In genomic region chr9:86843182-86843581, GRCh38 we compare ENCODE assay signal across 17 cellular contexts.
DNase-seq lines count a peak whose midpoint lies in the region; ATAC-seq and TF ChIP-seq lines count a peak whose summit lies in the region.
"Had no signal": no experiment of that assay in that cellular context is flagged by ENCODE, and none has a peak within 500 bp of the region (broad histone marks: within the 10 kb centered on the region; RNA-seq: fewer than 3 reads in every experiment).

No MANE protein-coding gene starts in this region.

- H3K79me1 ChIP-seq in IMR-90 (ENCODE audit: low read depth in 1 of 2, low read length in 2 of 2), result no peaks in the 10 kb centered on the region

- H4K91ac ChIP-seq in IMR-90 (ENCODE audit: insufficient read depth, low read depth, low read length), result no peak overlapping the region

- H3K36me3 ChIP-seq in IMR-90 (ENCODE audit: control insufficient read depth, insufficient read depth, low read length) (no peaks in the 10 kb centered on the region), mammary epithelial cell (ENCODE audit: insufficient read depth, low read length) (no peaks in the 10 kb centered on the region)
- H3K36me3 ChIP-seq: Peyer's patch, sigmoid colon had no signal

- H3K27ac ChIP-seq in IMR-90 (ENCODE audit: insufficient read depth, low read length), result no peak overlapping the region
- no peak overlapping the region for H3K27ac ChIP-seq in mammary epithelial cell (ENCODE audit: insufficient read depth, low read depth, low read length)
- H3K27ac ChIP-seq: coronary artery, Peyer's patch, sigmoid colon had no signal

- peak; percentile 31 for DNase-seq in AG08395 (ENCODE audit: low spot score)
- DNase-seq in IMR-90, result peak; percentile 19
- DNase-seq in mammary epithelial cell, result peak; percentile 14
- DNase-seq in mucosa of gallbladder (ENCODE audit: low spot score), result peak; percentile 19
- no peak for DNase-seq in activated effector memory CD4-positive, alpha-beta T cell treated with Interleukin-2 at 50 U/mL for 16 hours
- no peak for DNase-seq in stimulated activated CD4-positive, alpha-beta T cell treated with anti-CD3 and anti-CD28 coated beads, Interleukin-4, amount 100 ng/mL, for 4 hours
- DNase-seq: activated CD4-positive, alpha-beta T cell treated with anti-CD3 and anti-CD28 coated beads for 36 hours; activated CD8-positive, alpha-beta memory T cell treated with anti-CD3 and anti-CD28 coated beads, Interleukin-2, amount 10 ng/mL, durations not matched to agents 7 days and 5 days; NCI-H774; Peyer's patch; sigmoid colon; stimulated activated CD4-positive, alpha-beta T cell treated with anti-CD3 and anti-CD28 coated beads, Interleukin-2, amount 100 ng/mL, for 48 hours; stimulated activated CD8-positive, alpha-beta memory T cell treated with anti-CD3 and anti-CD28 coated beads, Interleukin-4, amount 100 ng/mL, for 48 hours had no signal

- no peak overlapping the region for H3K18ac ChIP-seq in IMR-90 (ENCODE audit: low read depth, low read length)

- H3K27me3 ChIP-seq in IMR-90 (ENCODE audit: control insufficient read depth, insufficient read depth, low read length) (peaks cover 5% of the 10 kb centered on the region; the same call in 1 of the 2 replicates), mammary epithelial cell (ENCODE audit: insufficient read depth, low read length) (no peaks in the 10 kb centered on the region)
- H3K27me3 ChIP-seq: Peyer's patch, sigmoid colon had no signal

- no peak overlapping the region for H4K5ac ChIP-seq in IMR-90 (ENCODE audit: low read depth, low read length)

- in situ Hi-C loops in IMR-90 (cut with MboI; ENCODE audit: low sequenced_read_pairs), result no loop called here
- in situ Hi-C loops in mammary epithelial cell (cut with MboI; ENCODE audit: low sequenced_read_pairs in 2 of 2), result no loop called here

- no peak for TF ChIP-seq RAD21 in IMR-90 (IDR thresholded peaks at IDR 0.05; ENCODE audit: low read length)

- no peak overlapping the region for H2AK5ac ChIP-seq in IMR-90 (ENCODE audit: low read depth, low read length)

- no peaks in the 10 kb centered on the region for H3K79me2 ChIP-seq in mammary epithelial cell (ENCODE audit: insufficient read depth, low read length)

- H2BK5ac ChIP-seq in IMR-90 (ENCODE audit: low read depth, low read length, poor library complexity, severe bottlenecking), result no peak overlapping the region

- no peak for TF ChIP-seq POLR2A in IMR-90 (IDR thresholded peaks at IDR 0.05; ENCODE audit: low read depth, low read length)

- no peak overlapping the region for H4K8ac ChIP-seq in IMR-90 (ENCODE audit: low read depth in 2 of 2, low read length in 2 of 2)

- H3K4me3 ChIP-seq in IMR-90 (ENCODE audit: insufficient read depth, low read depth, low read length) (no peak overlapping the region), mammary epithelial cell (replicated peaks in 1 of 3; ENCODE audit: insufficient read depth in 1 of 3, low read depth in 2 of 3, low read length in 3 of 3) (no peak overlapping the region)
- H3K4me3 ChIP-seq: coronary artery, GM12878, Peyer's patch, sigmoid colon had no signal

- intact Hi-C loops in IMR-90 (cut with micrococcal nuclease) (no loop called here), mammary epithelial cell (cut with micrococcal nuclease) (no loop called here)

- no TSS peak for BruUV-seq in IMR-90 (replicated peaks; lab: Mats Ljungman, UMichigan)
- BruUV-seq in mammary epithelial cell (replicated peaks; lab: Mats Ljungman, UMichigan), result no TSS peak

- H3K4me2 ChIP-seq in IMR-90 (ENCODE audit: low read depth, low read length), result no peak overlapping the region
- H3K4me2 ChIP-seq in mammary epithelial cell (ENCODE audit: insufficient read depth, low read depth, low read length), result no peak overlapping the region

- H3K4me1 ChIP-seq in IMR-90 (ENCODE audit: control insufficient read depth, insufficient read depth, low read length), result peaks cover 3% of the 10 kb centered on the region; the same call in 1 of the 2 replicates
- no peaks in the 10 kb centered on the region for H3K4me1 ChIP-seq in mammary epithelial cell (ENCODE audit: insufficient read depth, low read length)
- H3K4me1 ChIP-seq: Peyer's patch had no signal

- H2AFZ ChIP-seq in IMR-90 (replicated peaks; ENCODE audit: low read length, poor library complexity) (peak overlapping the region; percentile 5), mammary epithelial cell (ENCODE audit: low read depth, low read length) (no peak overlapping the region)

- H3K9me3 ChIP-seq in IMR-90 (ENCODE audit: control insufficient read depth, insufficient read depth, low read length), result no peaks in the 10 kb centered on the region
- no peaks in the 10 kb centered on the region for H3K9me3 ChIP-seq in mammary epithelial cell (replicated peaks; ENCODE audit: insufficient read depth, low read length)
- H3K9me3 ChIP-seq: Peyer's patch, sigmoid colon had no signal

- no peak overlapping the region for H3K14ac ChIP-seq in IMR-90 (replicated peaks; ENCODE audit: low read depth, low read length)

- H3K9ac ChIP-seq in IMR-90 (ENCODE audit: low read depth, low read length), result no peak overlapping the region
- no peak overlapping the region for H3K9ac ChIP-seq in mammary epithelial cell (ENCODE audit: insufficient read depth, low read length)

- no peak overlapping the region for H2BK20ac ChIP-seq in IMR-90 (ENCODE audit: low read depth, low read length)

- ATAC-seq in IMR-90 (ENCODE audit: low read depth) (peak; percentile 46; the same call in 1 of the 2 replicates), GM21528 (IDR thresholded peaks at IDR 0.05; ENCODE audit: low FRiP score, unreplicated experiment) (no peak), HG03139 (IDR thresholded peaks at IDR 0.05; ENCODE audit: unreplicated experiment) (no peak)
- ATAC-seq: activated CD4-positive, alpha-beta T cell treated with anti-CD3 and anti-CD28 coated beads for 36 hours; activated CD8-positive, alpha-beta memory T cell treated with anti-CD3 and anti-CD28 coated beads, Interleukin-2, amount 10 ng/mL, durations not matched to agents 7 days and 5 days; GM12878 had no signal

- H3K23ac ChIP-seq in IMR-90 (ENCODE audit: low read depth, low read length), result no peak overlapping the region

- WGBS in IMR-90 (ENCODE audit: extremely low coverage in 2 of 2, insufficient read length in 1 of 2), 2 experiments, result no CpG with 5 or more reads among the region's 1 CpG
- WGBS in mammary epithelial cell (ENCODE audit: low coverage, missing lambda C conversion rate), result 0% methylated on average over 1 of the region's 1 CpG

- no peak overlapping the region for H3K56ac ChIP-seq in IMR-90 (ENCODE audit: extremely low read depth, insufficient read depth, low read length)

- H3K9me1 ChIP-seq in IMR-90 (ENCODE audit: insufficient read depth, low read length), result no peaks in the 10 kb centered on the region; the same call in 1 of the 2 replicates

- CTCF ChIA-PET in IMR-90 (lab: Yijun Ruan, JAX), result interaction anchor here (0.9 kb wide), 1 partner anchor 12 kb away, joined by 3 read pairs; no protein-coding TSS in a partner anchor
- CTCF ChIA-PET in mammary epithelial cell (lab: Charles Lee; ENCODE audit: low non-redundant PET), result no interaction called here

- TF ChIP-seq CTCF in IMR-90 (conservative IDR thresholded peaks at IDR 0.05; ENCODE audit: low read depth, low read length) (no peak), mammary epithelial cell (conservative IDR thresholded peaks at IDR 0.05 in 1 of 2, IDR thresholded peaks at IDR 0.05 in 1 of 2; ENCODE audit: extremely low read depth in 1 of 2, insufficient read depth in 1 of 2, low read depth in 1 of 2, low read length in 2 of 2) (no peak)

- H3K4ac ChIP-seq in IMR-90 (ENCODE audit: low read depth, low read length), result no peak overlapping the region

- H4K20me1 ChIP-seq in IMR-90 (ENCODE audit: insufficient read depth, low read length) (no peaks in the 10 kb centered on the region), mammary epithelial cell (ENCODE audit: insufficient read depth, low read length) (no peaks in the 10 kb centered on the region)

- POLR2A ChIA-PET in IMR-90 (lab: Charles Lee; ENCODE audit: unreplicated experiment), result no interaction called here

- no peak overlapping the region for H2AK9ac ChIP-seq in IMR-90 (replicated peaks; ENCODE audit: low read depth, low read length, poor library complexity)

- no peak overlapping the region for H2BK120ac ChIP-seq in IMR-90 (ENCODE audit: low read depth, low read length)

- H2BK15ac ChIP-seq in IMR-90 (ENCODE audit: low read depth, low read length), result no peak overlapping the region

- dilution Hi-C loops in IMR-90 (cut with HindIII; ENCODE audit: low sequenced_read_pairs, unreplicated experiment), result no loop called here
- dilution Hi-C loops in mammary epithelial cell (cut with HindIII; ENCODE audit: low sequenced_read_pairs), result no loop called here

TF ChIP-seq in IMR-90, 13 proteins besides CTCF, POLR2A, EP300 and RAD21 (continues in another document):
- TF ChIP-seq ELK1 (IDR thresholded peaks at IDR 0.05; ENCODE audit: borderline replicate concordance, low read depth, low read length) (no peak), MAFK (IDR thresholded peaks at IDR 0.05; ENCODE audit: low read depth, low read length) (no peak), MAZ (IDR thresholded peaks at IDR 0.05; ENCODE audit: borderline replicate concordance, low read depth, low read length) (no peak), USF2 (IDR thresholded peaks at IDR 0.05; ENCODE audit: low read depth, low read length) (no peak), BHLHE40 (IDR thresholded peaks at IDR 0.05; ENCODE audit: low read depth, low read length) (no peak), SMC3 (IDR thresholded peaks at IDR 0.05; ENCODE audit: low read depth, low read length) (no peak), CHD1 (IDR thresholded peaks at IDR 0.05; ENCODE audit: low read depth, low read length) (no peak), NFE2L2 (IDR thresholded peaks at IDR 0.05; ENCODE audit: low read depth, low read length) (no peak), RCOR1 (IDR thresholded peaks at IDR 0.05; ENCODE audit: insufficient replicate concordance, low read length) (no peak), CEBPB (IDR thresholded peaks at IDR 0.05; ENCODE audit: low read depth, low read length) (no peak)

Comparison
In these comparisons a context has a peak if more than half of its experiments do, and no peak if none do; other contexts are left out.
1. DNase-seq: peak in AG08395 (single experiment), IMR-90 (single experiment), mammary epithelial cell (single experiment) and mucosa of gallbladder (single experiment); none in activated effector memory CD4-positive, alpha-beta T cell treated with Interleukin-2 at 50 U/mL for 16 hours (single experiment) and stimulated activated CD4-positive, alpha-beta T cell treated with anti-CD3 and anti-CD28 coated beads, Interleukin-4, amount 100 ng/mL, for 4 hours (0 of 2).